20 cellular contexts compared by ENCODE assay signal in genomic region chr9:129326061-129327005, GRCh38.
"Had no signal": no experiment of that assay in that cellular context is flagged by ENCODE, and none has a peak within 500 bp of the region (broad histone marks: within the 10 kb centered on the region; RNA-seq: fewer than 3 reads in every experiment).

No MANE protein-coding gene starts in this region.

- FAIRE-seq: bronchial epithelial cell, islet of Langerhans, TTC549 had no signal

- H3K27me3 ChIP-seq: gastroesophageal sphincter, heart left ventricle, upper lobe of right lung had no signal

- DNase-seq: activated naive CD8-positive, alpha-beta T cell treated with anti-CD3 and anti-CD28 coated beads, Interleukin-2, amount 10 ng/mL, durations not matched to agents 7 days and 5 days; activated T-cell treated with anti-CD3 and anti-CD28 coated beads, Interleukin-2, amount 50 U/mL, for 24 hours; amniotic stem cell; cortex of kidney; heart left ventricle; left cardiac atrium; naive B cell; retina; stimulated activated CD4-positive, alpha-beta T cell treated with anti-CD3 and anti-CD28 coated beads, Interleukin-4, amount 100 ng/mL, for 24 hours; stimulated activated naive CD4-positive, alpha-beta T cell treated with Interleukin-2 at 50 U/mL for 16 hours; T-cell; upper lobe of right lung; WERI-Rb-1 had no signal

- H3K4me3 ChIP-seq: gastroesophageal sphincter, heart left ventricle, thoracic aorta, upper lobe of right lung had no signal

- ATAC-seq: activated T-helper 17 cell treated with anti-CD3 and anti-CD28 coated beads, Interleukin-2, amount 50 U/mL, for 72 hours; gastroesophageal sphincter; heart left ventricle; left cardiac atrium; T-cell; upper lobe of right lung had no signal

- H3K27ac ChIP-seq: epithelial cell of prostate, gastroesophageal sphincter, heart left ventricle, thoracic aorta, upper lobe of right lung, WERI-Rb-1 had no signal

- H3K36me3 ChIP-seq: gastroesophageal sphincter, heart left ventricle, thoracic aorta, upper lobe of right lung, WERI-Rb-1 had no signal
